8 cellular contexts compared by ENCODE assay signal in genomic region chr10:28250782-28251181, GRCh38. TPM values are rescaled to one million over a fixed set of nuclear protein-coding genes. Genes with fewer than 3 reads are reported as not detected.
A peak's percentile ranks its signal among the peaks of the same experiment; 100 is the strongest.
DNase-seq lines count a peak whose midpoint lies in the region; ATAC-seq and TF ChIP-seq lines count a peak whose summit lies in the region.

No MANE protein-coding gene starts in this region.

- ATAC-seq in GM18511 (IDR thresholded peaks at IDR 0.05; ENCODE audit: unreplicated experiment) (no peak), GM19023 (IDR thresholded peaks at IDR 0.05; ENCODE audit: unreplicated experiment) (no peak)

- no peaks in the 10 kb centered on the region for H3K36me3 ChIP-seq in Peyer's patch
- H3K36me3 ChIP-seq in stomach, result no peaks in the 10 kb centered on the region
- no peaks in the 10 kb centered on the region for H3K36me3 ChIP-seq in testis (ENCODE audit: low read depth, missing control alignments)

- no peak for TF ChIP-seq EP300 in stomach (IDR thresholded peaks at IDR 0.05)

- H3K4me3 ChIP-seq in Peyer's patch (no peak overlapping the region), stomach (no peak overlapping the region), testis (no peak overlapping the region)

- H3K4me1 ChIP-seq in Peyer's patch (no peaks in the 10 kb centered on the region), stomach (peaks cover 0 to 33% (median 16%) of the 10 kb centered on the region in 4 donors), testis (no peaks in the 10 kb centered on the region)

- peak; percentile 11 for DNase-seq in NOMO-1 treated with DMSO at 0.1 percent for 48 hours (lab: John Stamatoyannopoulos, UW; ENCODE audit: unreplicated experiment)
- no peak for DNase-seq in NOMO-1 treated with dmso at 0.1 percent for 144 hours (lab: John Stamatoyannopoulos, UW; ENCODE audit: unreplicated experiment)
- DNase-seq in Peyer's patch, result no peak
- DNase-seq in foreskin melanocyte, result peak; percentile 24
- DNase-seq in stomach, result no peak
- no peak for DNase-seq in testis

- intact Hi-C loops in stomach (cut with DNase I; ENCODE audit: low total_unique reads) (no loop called here), testis (cut with DNase I; ENCODE audit: low total_unique reads) (no loop called here)

- H3K27me3 ChIP-seq in Peyer's patch, result no peaks in the 10 kb centered on the region
- no peaks in the 10 kb centered on the region for H3K27me3 ChIP-seq in stomach
- no peaks in the 10 kb centered on the region for H3K27me3 ChIP-seq in testis

- no peaks in the 10 kb centered on the region for H3K9me3 ChIP-seq in Peyer's patch
- H3K9me3 ChIP-seq in stomach, result no peaks in the 10 kb centered on the region
- H3K9me3 ChIP-seq in testis, result no peaks in the 10 kb centered on the region

- TF ChIP-seq POLR2A in Peyer's patch (IDR thresholded peaks at IDR 0.05) (no peak), stomach (IDR thresholded peaks at IDR 0.05) (no peak), testis (IDR thresholded peaks at IDR 0.05) (no peak)

- TF ChIP-seq CTCF in Peyer's patch (IDR thresholded peaks at IDR 0.05) (peak in 5 of 6 experiments; percentile 24 to 68 (median 57)), stomach (IDR thresholded peaks at IDR 0.05) (peak in 4 of 7 experiments; percentile 42 to 51 (median 47)), testis (IDR thresholded peaks at IDR 0.05) (peak in 1 of 3 experiments; percentile 42)

- H3K27ac ChIP-seq in Peyer's patch (no peak overlapping the region), stomach (peak overlapping the region in 2 of 5 donors; percentile 30 to 34), testis (no peak overlapping the region)

RNA-seq across cellular contexts. Expression of gene MPP7, which starts 52.1 kb away (rescaled TPM):
- 10 to 100 TPM in 3 of 4 donors, 1 to 10 TPM in 1; 9.9 to 15.4 (median 13.2) TPM for total RNA-seq in Peyer's patch
- 10 to 100 TPM; 11.2 to 42.0 (median 27.2) TPM for total RNA-seq in stomach
- polyA plus RNA-seq in stomach, result 1 to 10 TPM; 6.0 to 9.9 (median 6.7) TPM
- total RNA-seq in testis, result 10 to 100 TPM in 1 of 2 donors, 1 to 10 TPM in 1; 9.7 to 10.8 TPM
- 22.7 TPM for polyA plus RNA-seq in testis (ENCODE audit: insufficient read depth, low read depth, low replicate concordance)

Comparison
In these comparisons a context has a peak if more than half of its experiments do, and no peak if none do; other contexts are left out.
1. DNase-seq: peak in NOMO-1 treated with DMSO at 0.1 percent for 48 hours (single experiment) and foreskin melanocyte (single experiment); none in NOMO-1 treated with dmso at 0.1 percent for 144 hours (single experiment), Peyer's patch (0 of 3), stomach (single experiment) and testis (single experiment).